Comparison of ENCODE assay signal across 20 cellular contexts in genomic region chr6:25008707-25009106, GRCh38.
DNase-seq lines count a peak whose midpoint lies in the region; ATAC-seq and TF ChIP-seq lines count a peak whose summit lies in the region.
"Had no signal": no experiment of that assay in that cellular context is flagged by ENCODE, and none has a peak within 500 bp of the region (broad histone marks: within the 10 kb centered on the region; RNA-seq: fewer than 3 reads in every experiment).

No MANE protein-coding gene starts in this region.

- H3K4me2 ChIP-seq in OCI-LY3 (ENCODE audit: low read length) = peak overlapping the region; percentile 28

- H3K4me1 ChIP-seq in OCI-LY3 (ENCODE audit: low read length) = peaks cover 57% of the 10 kb centered on the region
- peaks cover 8 to 26% of the 10 kb centered on the region in 2 donors for H3K4me1 ChIP-seq in breast epithelium
- H3K4me1 ChIP-seq: Caco-2, parathyroid adenoma had no signal

- TF ChIP-seq POLR2A in breast epithelium (IDR thresholded peaks at IDR 0.05) = no peak

- H3K27ac ChIP-seq in OCI-LY3 (ENCODE audit: low read length) (no peak overlapping the region), breast epithelium (peak overlapping the region; percentile 50 to 94)
- H3K27ac ChIP-seq: parathyroid adenoma, sigmoid colon, transverse colon had no signal

- no peak overlapping the region for H3K4me3 ChIP-seq in OCI-LY3 (ENCODE audit: low read length)
- no peak overlapping the region for H3K4me3 ChIP-seq in breast epithelium
- H3K4me3 ChIP-seq: lung, sigmoid colon, transverse colon had no signal

- H3K79me2 ChIP-seq in OCI-LY3 (ENCODE audit: low read length) = peaks cover 100% of the 10 kb centered on the region
- H3K79me2 ChIP-seq: parathyroid adenoma had no signal

- peaks cover 99% of the 10 kb centered on the region for H4K20me1 ChIP-seq in OCI-LY3 (ENCODE audit: insufficient read depth, low read length)

- peak overlapping the region; percentile 96 for H3K27ac Mint-ChIP-seq in activated naive CD4-positive, alpha-beta T cell treated with anti-CD3 and anti-CD28 coated beads, Interleukin-2, amount 10 ng/mL, durations not matched to agents 7 days and 5 days
- peak overlapping the region; percentile 88 for H3K27ac Mint-ChIP-seq in stimulated activated effector memory CD8-positive, alpha-beta T cell treated with anti-CD3 and anti-CD28 coated beads, Interleukin-12 subunit alpha, Interleukin-12 subunit beta, amount 100 ng/mL, for 72 hours

- CTCF ChIA-PET in activated naive CD4-positive, alpha-beta T cell treated with anti-CD3 and anti-CD28 coated beads, Interleukin-2, amount 10 ng/mL, durations not matched to agents 7 days and 5 days (lab: Charles Lee) = interaction anchor here (0.6 to 5.6 kb wide), 8 partner anchors 9 to 153 kb away, joined by 3 to 40 read pairs (median 5); no protein-coding TSS in a partner anchor

- no peaks in the 10 kb centered on the region for H3K27me3 Mint-ChIP-seq in activated naive CD4-positive, alpha-beta T cell treated with anti-CD3 and anti-CD28 coated beads, Interleukin-2, amount 10 ng/mL, durations not matched to agents 7 days and 5 days

- TF ChIP-seq CTCF in OCI-LY3 (IDR thresholded peaks at IDR 0.05; ENCODE audit: low read depth, low read length) = no peak
- no peak for TF ChIP-seq CTCF in breast epithelium (IDR thresholded peaks at IDR 0.05)

- H3K9me3 Mint-ChIP-seq in activated naive CD4-positive, alpha-beta T cell treated with anti-CD3 and anti-CD28 coated beads, Interleukin-2, amount 10 ng/mL, durations not matched to agents 7 days and 5 days = no peaks in the 10 kb centered on the region
- no peaks in the 10 kb centered on the region for H3K9me3 Mint-ChIP-seq in stimulated activated effector memory CD8-positive, alpha-beta T cell treated with anti-CD3 and anti-CD28 coated beads, Interleukin-12 subunit alpha, Interleukin-12 subunit beta, amount 100 ng/mL, for 72 hours

- no peak overlapping the region for H3K9ac ChIP-seq in OCI-LY3 (ENCODE audit: low read length)
- H3K9ac ChIP-seq: parathyroid adenoma had no signal

- H2AFZ ChIP-seq in OCI-LY3 (ENCODE audit: low read depth, low read length) = no peak overlapping the region
- H2AFZ ChIP-seq: parathyroid adenoma had no signal

- peaks cover 37% of the 10 kb centered on the region for H3K36me3 Mint-ChIP-seq in activated naive CD4-positive, alpha-beta T cell treated with anti-CD3 and anti-CD28 coated beads, Interleukin-2, amount 10 ng/mL, durations not matched to agents 7 days and 5 days
- no peaks in the 10 kb centered on the region for H3K36me3 Mint-ChIP-seq in stimulated activated effector memory CD8-positive, alpha-beta T cell treated with anti-CD3 and anti-CD28 coated beads, Interleukin-12 subunit alpha, Interleukin-12 subunit beta, amount 100 ng/mL, for 72 hours

- peak overlapping the region; percentile 62 for H3K4me3 Mint-ChIP-seq in activated naive CD4-positive, alpha-beta T cell treated with anti-CD3 and anti-CD28 coated beads, Interleukin-2, amount 10 ng/mL, durations not matched to agents 7 days and 5 days
- no peak overlapping the region for H3K4me3 Mint-ChIP-seq in stimulated activated effector memory CD8-positive, alpha-beta T cell treated with anti-CD3 and anti-CD28 coated beads, Interleukin-12 subunit alpha, Interleukin-12 subunit beta, amount 100 ng/mL, for 72 hours

- no peak for ATAC-seq in stimulated activated effector memory CD8-positive, alpha-beta T cell treated with anti-CD3 and anti-CD28 coated beads, Interleukin-12 subunit alpha, Interleukin-12 subunit beta, amount 100 ng/mL, for 72 hours
- ATAC-seq in GM18519 (IDR thresholded peaks at IDR 0.05; ENCODE audit: low FRiP score, unreplicated experiment) (no peak), GM21737 (IDR thresholded peaks at IDR 0.05; ENCODE audit: unreplicated experiment) (no peak)

- H3K9me3 ChIP-seq in OCI-LY3 (ENCODE audit: insufficient read depth, low read length) = no peaks in the 10 kb centered on the region
- no peaks in the 10 kb centered on the region for H3K9me3 ChIP-seq in breast epithelium
- H3K9me3 ChIP-seq: Caco-2, sigmoid colon, transverse colon had no signal

- no peak for DNase-seq in activated naive CD4-positive, alpha-beta T cell treated with anti-CD3 and anti-CD28 coated beads, Interleukin-2, amount 10 ng/mL, durations not matched to agents 7 days and 5 days
- DNase-seq in activated naive CD4-positive, alpha-beta T cell treated with anti-CD3 and anti-CD28 coated beads, Interleukin-2, amount 50 U/mL, for 16 hours = no peak
- DNase-seq in breast epithelium (ENCODE audit: low spot score in 2 of 2) = no peak
- no peak for DNase-seq in stimulated activated effector memory CD8-positive, alpha-beta T cell treated with anti-CD3 and anti-CD28 coated beads, Interleukin-12 subunit alpha, Interleukin-12 subunit beta, amount 100 ng/mL, for 72 hours (ENCODE audit: low spot score in 2 of 2)
- DNase-seq in RPMI8226 = no peak
- DNase-seq: Caco-2, EL, hippocampal formation, islet precursor cell, KG1, NCI-H1105, NCI-H69, SHP77, sigmoid colon, transverse colon had no signal

- intact Hi-C loops in breast epithelium (cut with DNase I; ENCODE audit: low total_unique reads) = no loop called here

- H3K36me3 ChIP-seq in OCI-LY3 (replicated peaks; ENCODE audit: low read depth, low read length) (peaks cover 52% of the 10 kb centered on the region), breast epithelium (no peaks in the 10 kb centered on the region)
- H3K36me3 ChIP-seq: sigmoid colon, transverse colon had no signal

- H3K4me1 Mint-ChIP-seq in activated naive CD4-positive, alpha-beta T cell treated with anti-CD3 and anti-CD28 coated beads, Interleukin-2, amount 10 ng/mL, durations not matched to agents 7 days and 5 days = peaks cover 97% of the 10 kb centered on the region
- peaks cover 88% of the 10 kb centered on the region for H3K4me1 Mint-ChIP-seq in stimulated activated effector memory CD8-positive, alpha-beta T cell treated with anti-CD3 and anti-CD28 coated beads, Interleukin-12 subunit alpha, Interleukin-12 subunit beta, amount 100 ng/mL, for 72 hours

- H3K27me3 ChIP-seq in OCI-LY3 (ENCODE audit: low read depth, low read length) = no peaks in the 10 kb centered on the region
- H3K27me3 ChIP-seq in breast epithelium = no peaks in the 10 kb centered on the region
- H3K27me3 ChIP-seq: sigmoid colon, transverse colon had no signal
